In genomic region chr12:42282301-42282700, GRCh38 we compare ENCODE assay signal across 26 cellular contexts. TPM values are rescaled to one million over a fixed set of nuclear protein-coding genes. Genes with fewer than 3 reads are reported as not detected.
DNase-seq lines count a peak whose midpoint lies in the region; ATAC-seq, FAIRE-seq and TF ChIP-seq lines count a peak whose summit lies in the region.
"Had no signal": no experiment of that assay in that cellular context is flagged by ENCODE, and none has a peak within 500 bp of the region (broad histone marks: within the 10 kb centered on the region; RNA-seq: fewer than 3 reads in every experiment).

No MANE protein-coding gene starts in this region.

- H3K9ac ChIP-seq in K562 (ENCODE audit: insufficient read depth in 1 of 2, low read depth in 2 of 2, low read length in 2 of 2) (no peak overlapping the region), liver (ENCODE audit: low read depth in 1 of 2, low read length in 2 of 2) (no peak overlapping the region)
- H3K9ac ChIP-seq: BLaER1, GM23248, KMS-11 had no signal

- H3K9me1 ChIP-seq in K562 (ENCODE audit: control insufficient read depth, insufficient read depth, low read length): no peaks in the 10 kb centered on the region

- H2AFZ ChIP-seq in K562 (ENCODE audit: low read depth, low read length): no peak overlapping the region
- H2AFZ ChIP-seq: GM23248 had no signal

- peaks cover 7 to 11% of the 10 kb centered on the region in 2 experiments; a peak in 4 of 5 replicates for H3K27me3 ChIP-seq in K562 (ENCODE audit: control insufficient read depth in 2 of 2, insufficient read depth in 2 of 2, low read length in 2 of 2)
- no peaks in the 10 kb centered on the region for H3K27me3 ChIP-seq in liver (ENCODE audit: control insufficient read depth in 4 of 4, insufficient read depth in 4 of 4, low read length in 3 of 4)
- no peaks in the 10 kb centered on the region for H3K27me3 ChIP-seq in small intestine (ENCODE audit: control insufficient read depth in 2 of 2, insufficient read depth in 2 of 2, low read length in 2 of 2)
- H3K27me3 ChIP-seq: BLaER1 had no signal

- POLR2A ChIA-PET in K562 (lab: Yijun Ruan, JAX): interaction anchor here (0.6 kb wide), 1 partner anchor 295 kb away, joined by 3 read pairs; no protein-coding TSS in a partner anchor

- no peak for TF ChIP-seq EP300 in K562 (IDR thresholded peaks at IDR 0.05; ENCODE audit: low read length)

- no peaks in the 10 kb centered on the region for H3K9me3 ChIP-seq in K562 (replicated peaks; ENCODE audit: control insufficient read depth, insufficient read depth, low read depth, low read length)
- H3K9me3 ChIP-seq in liver (ENCODE audit: control insufficient read depth in 4 of 4, low read length in 3 of 4): no peaks in the 10 kb centered on the region
- no peaks in the 10 kb centered on the region for H3K9me3 ChIP-seq in small intestine (ENCODE audit: control insufficient read depth, low read depth)
- H3K9me3 ChIP-seq: BLaER1 had no signal

- ATAC-seq in K562: no peak
- ATAC-seq: PC-3, SK-N-SH treated with all-trans-retinoic acid at 6 μM for 48 hours had no signal

- DNase-seq in NOMO-1 treated with DMSO at 0.1 percent for 48 hours (lab: John Stamatoyannopoulos, UW; ENCODE audit: unreplicated experiment) (peak; percentile 15), NOMO-1 treated with dmso at 0.1 percent for 144 hours (lab: John Stamatoyannopoulos, UW; ENCODE audit: unreplicated experiment) (no peak), K562 (ENCODE audit: extremely low read depth in 1 of 4, low spot score in 3 of 4) (no peak), small intestine (peak; percentile 59), activated gamma-delta T cell treated with Interleukin-2 at 50 U/mL for 16 hours (no peak), AG20443 (ENCODE audit: low spot score) (no peak), NCI-H1930 (lab: John Stamatoyannopoulos, UW) (no peak)
- DNase-seq: CD4-positive, CD25-positive, alpha-beta regulatory T cell; DMS153; DND-41; GM23248; H9; HFFc6; IMR-90; NCI-H1048; NCI-H1417 treated with DMSO at 0.1 percent for 48 hours; NCI-H1694 treated with DMSO at 0.1 percent for 48 hours; NCI-H2081 treated with DMSO at 0.1 percent for 48 hours; NCI-H446 treated with DMSO at 0.1 percent for 48 hours; NCI-H526; PC-3 had no signal

- H3K4me3 ChIP-seq in K562 (no peak overlapping the region), liver (ENCODE audit: low read depth in 1 of 3, low read length in 3 of 3) (no peak overlapping the region), small intestine (ENCODE audit: low read depth in 1 of 2, low read length in 2 of 2) (no peak overlapping the region)
- H3K4me3 ChIP-seq: BLaER1, GM23248 had no signal

- no peaks in the 10 kb centered on the region for H4K20me1 ChIP-seq in K562 (replicated peaks; ENCODE audit: control insufficient read depth, insufficient read depth, low read length)
- H4K20me1 ChIP-seq: BLaER1 had no signal

- BruUV-seq in K562 (replicated peaks; lab: Mats Ljungman, UMichigan): no TSS peak

- 0% methylated on average over 2 of the region's 2 CpGs for WGBS in K562 (ENCODE audit: insufficient coverage, low coverage, missing lambda C conversion rate)
- 15% methylated on average over 2 of the region's 2 CpGs for WGBS in liver
- WGBS in small intestine, 3 donors: 13 to 54% (median 34%) methylated on average over 2 of the region's 2 CpGs

- TF ChIP-seq RAD21 in K562 (CRISPR knock-in tag; conservative IDR thresholded peaks at IDR 0.05 in 1 of 2, IDR thresholded peaks at IDR 0.05 in 1 of 2) (no peak), liver (IDR thresholded peaks at IDR 0.05) (no peak)

- TF ChIP-seq POLR2A in K562 (conservative IDR thresholded peaks at IDR 0.05): no peak

- intact Hi-C loops in K562 (cut with micrococcal nuclease): no loop called here

- no peaks in the 10 kb centered on the region for H3K79me2 ChIP-seq in K562 (ENCODE audit: control insufficient read depth, insufficient read depth, low read length)

- CTCF ChIA-PET in K562 (lab: Yijun Ruan, JAX; ENCODE audit: low intra/inter-chr PET ratio): no interaction called here

- H3K27ac ChIP-seq in K562 (ENCODE audit: extremely low read depth, low read depth, low read length) (no peak overlapping the region), liver (ENCODE audit: low read depth in 1 of 2, low read length in 2 of 2) (no peak overlapping the region), small intestine (ENCODE audit: low read depth in 1 of 2, low read length in 1 of 2) (no peak overlapping the region)
- H3K27ac ChIP-seq: BLaER1, GM23248, KMS-11 had no signal

- TF ChIP-seq CTCF in K562 (IDR thresholded peaks at IDR 0.05 in 2 of 3, conservative IDR thresholded peaks at IDR 0.05 in 1 of 3; ENCODE audit: insufficient read depth in 2 of 3, low read depth in 1 of 3, low read length in 3 of 3): no peak
- TF ChIP-seq CTCF in liver (IDR thresholded peaks at IDR 0.05; ENCODE audit: low read depth, low read length, missing input control): no peak

- no peak overlapping the region for H3K4me2 ChIP-seq in K562 (ENCODE audit: insufficient read depth, low read length)
- H3K4me2 ChIP-seq: BLaER1, KMS-11 had no signal

- in situ Hi-C loops in K562 (cut with MboI): no loop called here

- no peaks in the 10 kb centered on the region for H3K36me3 ChIP-seq in K562 (ENCODE audit: control insufficient read depth, insufficient read depth, low read length)
- H3K36me3 ChIP-seq in liver (ENCODE audit: control insufficient read depth in 4 of 4, insufficient read depth in 3 of 4, low read depth in 1 of 4, low read length in 3 of 4): no peaks in the 10 kb centered on the region
- no peaks in the 10 kb centered on the region for H3K36me3 ChIP-seq in small intestine (ENCODE audit: control insufficient read depth in 2 of 2, insufficient read depth in 2 of 2, low read length in 2 of 2)
- H3K36me3 ChIP-seq: BLaER1 had no signal

- FAIRE-seq in K562 (lab: Jason Lieb, UNC): no peak
- FAIRE-seq in small intestine (lab: Jason Lieb, UNC): no peak
- FAIRE-seq: HTR-8/SVneo had no signal

- peaks cover 0 to 3% of the 10 kb centered on the region in 2 experiments; a peak in 1 of 5 replicates for H3K4me1 ChIP-seq in K562 (replicated peaks in 1 of 2; ENCODE audit: control insufficient read depth in 2 of 2, insufficient read depth in 2 of 2, low read length in 2 of 2)
- H3K4me1 ChIP-seq in liver (ENCODE audit: control insufficient read depth in 4 of 4, insufficient read depth in 4 of 4, low read length in 3 of 4): peaks cover 0 to 17% (median 12%) of the 10 kb centered on the region in 4 donors
- peaks cover 0 to 2% of the 10 kb centered on the region in 2 donors for H3K4me1 ChIP-seq in small intestine (ENCODE audit: control insufficient read depth in 2 of 2, insufficient read depth in 1 of 2, low read depth in 1 of 2, low read length in 1 of 2)
- H3K4me1 ChIP-seq: BLaER1 had no signal

RNA-seq across cellular contexts. Expression of gene ZCRB1, which starts 43.6 kb away (rescaled TPM):
- 10.0 and 10.6 TPM in 2 replicates for total RNA-seq in K562 (2011; cell fraction: chromatin; rRNA removed; ENCODE audit: low replicate concordance)
- 13.5 and 21.8 TPM in 2 replicates for total RNA-seq in K562 (2011; cell fraction: nucleolus; rRNA removed)
- total RNA-seq in K562 (2011; cell fraction: nucleoplasm; rRNA removed): 12.1 and 13.6 TPM in 2 replicates
- total RNA-seq in K562 (2014; rRNA removed) (36.0 and 46.5 TPM in 2 replicates), K562 (2014; rRNA removed; fragmentation: Illumina TruSeq; extraction: Trizol) (51.0 and 64.9 TPM in 2 replicates), K562 (2015; rRNA removed; fragmentation: Illumina TruSeq; extraction: Trizol) (57.6 and 66.2 TPM in 2 replicates), K562 (2021) (46.6 and 48.9 TPM in 2 replicates), liver (10 to 100 TPM in 1 of 2 donors, 1 to 10 TPM in 1; 9.8 to 16.7 TPM)
- polyA plus RNA-seq in K562 (2011; rRNA removed) (33.4 and 36.0 TPM in 2 replicates), K562 (2014; fragmentation: Illumina TruSeq; extraction: Trizol) (76.9 and 102 TPM in 2 replicates), K562 (2014; fragmentation: Nextera tagmentation; extraction: Ambion mirVana) (10 to 100 TPM; 60.1 to 65.9 TPM), K562 (2014; rRNA removed) (42.4 and 48.5 TPM in 2 replicates), liver (10 to 100 TPM; 16.2 to 66.3 TPM), small intestine (10 to 100 TPM; 29.7 to 36.5 (median 34.0) TPM)
- polyA plus RNA-seq in K562 (2011; cell fraction: cytosol; rRNA removed): 11.8 and 16.9 TPM in 2 replicates
- 21.2 and 28.0 TPM in 2 replicates for polyA plus RNA-seq in K562 (2011; cell fraction: nucleus; rRNA removed)
- polyA plus RNA-seq in K562 (2012): 74.0 and 74.2 TPM in 2 replicates
- 22.9 and 28.4 TPM in 2 replicates for polyA minus RNA-seq in K562 (2011; rRNA and poly(A)+ RNA removed)
- polyA minus RNA-seq in K562 (2011; cell fraction: cytosol; rRNA and poly(A)+ RNA removed): 13.4 and 25.2 TPM in 2 replicates
- polyA minus RNA-seq in K562 (2011; cell fraction: nucleus; rRNA and poly(A)+ RNA removed): 27.6 and 32.0 TPM in 2 replicates

RNA-seq across cellular contexts. Expression of gene PPHLN1, which starts 43.7 kb away (rescaled TPM):
- total RNA-seq in K562 (2011; cell fraction: chromatin; rRNA removed; ENCODE audit: low replicate concordance): 57.8 and 125 TPM in 2 replicates
- total RNA-seq in K562 (2011; cell fraction: nucleolus; rRNA removed): 36.4 and 41.7 TPM in 2 replicates
- 71.3 and 122 TPM in 2 replicates for total RNA-seq in K562 (2011; cell fraction: nucleoplasm; rRNA removed)
- total RNA-seq in K562 (2014; rRNA removed) (71.0 and 85.8 TPM in 2 replicates), K562 (2014; rRNA removed; fragmentation: Illumina TruSeq; extraction: Trizol) (93.2 and 111 TPM in 2 replicates), K562 (2015; rRNA removed; fragmentation: Illumina TruSeq; extraction: Trizol) (78.3 and 88.7 TPM in 2 replicates), K562 (2021) (64.2 and 66.3 TPM in 2 replicates), liver (10 to 100 TPM; 33.6 to 40.3 TPM)
- polyA plus RNA-seq in K562 (2011; rRNA removed) (91.7 and 112 TPM in 2 replicates), K562 (2014; fragmentation: Illumina TruSeq; extraction: Trizol) (92.0 and 93.6 TPM in 2 replicates), K562 (2014; fragmentation: Nextera tagmentation; extraction: Ambion mirVana) (100 to 1,000 TPM; 105 to 112 TPM), K562 (2014; rRNA removed) (85.4 and 97.7 TPM in 2 replicates), liver (10 to 100 TPM; 11.6 to 21.8 TPM), small intestine (10 to 100 TPM; 25.7 to 30.6 (median 27.0) TPM)
- polyA plus RNA-seq in K562 (2011; cell fraction: cytosol; rRNA removed): 22.8 and 42.0 TPM in 2 replicates
- polyA plus RNA-seq in K562 (2011; cell fraction: nucleus; rRNA removed): 104 and 117 TPM in 2 replicates
- polyA plus RNA-seq in K562 (2012): 48.3 and 66.5 TPM in 2 replicates
- 98.5 and 105 TPM in 2 replicates for polyA minus RNA-seq in K562 (2011; rRNA and poly(A)+ RNA removed)
- polyA minus RNA-seq in K562 (2011; cell fraction: cytosol; rRNA and poly(A)+ RNA removed): 24.2 and 27.6 TPM in 2 replicates
- polyA minus RNA-seq in K562 (2011; cell fraction: nucleus; rRNA and poly(A)+ RNA removed): 72.6 and 79.0 TPM in 2 replicates

RNA-seq across cellular contexts. Expression of gene YAF2, which starts 44.3 kb away (rescaled TPM):
- total RNA-seq in K562 (2011; cell fraction: chromatin; rRNA removed; ENCODE audit: low replicate concordance): 29.9 and 96.3 TPM in 2 replicates
- 17.0 and 22.8 TPM in 2 replicates for total RNA-seq in K562 (2011; cell fraction: nucleolus; rRNA removed)
- total RNA-seq in K562 (2011; cell fraction: nucleoplasm; rRNA removed): 44.9 and 92.1 TPM in 2 replicates
- total RNA-seq in K562 (2014; rRNA removed) (10.6 and 12.4 TPM in 2 replicates), K562 (2014; rRNA removed; fragmentation: Illumina TruSeq; extraction: Trizol) (22.0 and 22.3 TPM in 2 replicates), K562 (2015; rRNA removed; fragmentation: Illumina TruSeq; extraction: Trizol) (15.9 and 20.3 TPM in 2 replicates), K562 (2021) (25.4 and 26.4 TPM in 2 replicates), liver (10 to 100 TPM; 11.1 to 21.3 TPM)
- polyA plus RNA-seq in K562 (2011; rRNA removed) (17.4 and 26.1 TPM in 2 replicates), K562 (2014; fragmentation: Illumina TruSeq; extraction: Trizol) (19.1 and 22.9 TPM in 2 replicates), K562 (2014; fragmentation: Nextera tagmentation; extraction: Ambion mirVana) (10 to 100 TPM; 14.9 to 19.6 TPM), K562 (2014; rRNA removed) (18.1 and 21.3 TPM in 2 replicates), liver (10 to 100 TPM in 1 of 2 donors, 1 to 10 TPM in 1; 7.3 to 22.9 TPM), small intestine (10 to 100 TPM in 2 of 3 donors, 1 to 10 TPM in 1; 8.9 to 96.2 (median 34.2) TPM)
- 3.4 and 7.8 TPM in 2 replicates for polyA plus RNA-seq in K562 (2011; cell fraction: cytosol; rRNA removed)
- polyA plus RNA-seq in K562 (2011; cell fraction: nucleus; rRNA removed): 16.3 and 17.4 TPM in 2 replicates
- polyA plus RNA-seq in K562 (2012): 14.2 and 16.2 TPM in 2 replicates
- 17.9 and 20.4 TPM in 2 replicates for polyA minus RNA-seq in K562 (2011; rRNA and poly(A)+ RNA removed)
- 14.8 and 19.3 TPM in 2 replicates for polyA minus RNA-seq in K562 (2011; cell fraction: cytosol; rRNA and poly(A)+ RNA removed)
- 23.6 and 27.1 TPM in 2 replicates for polyA minus RNA-seq in K562 (2011; cell fraction: nucleus; rRNA and poly(A)+ RNA removed)

Comparison
In these comparisons a context has a peak if more than half of its experiments do, and no peak if none do; other contexts are left out.
1. DNase-seq: peak in NOMO-1 treated with DMSO at 0.1 percent for 48 hours (single experiment) and small intestine (single experiment); none in NOMO-1 treated with dmso at 0.1 percent for 144 hours (single experiment), K562 (0 of 4), activated gamma-delta T cell treated with Interleukin-2 at 50 U/mL for 16 hours (single experiment), AG20443 (single experiment) and NCI-H1930 (0 of 2).